Comparison of ENCODE assay signal across 14 cellular contexts in the genomic region with DNA sequence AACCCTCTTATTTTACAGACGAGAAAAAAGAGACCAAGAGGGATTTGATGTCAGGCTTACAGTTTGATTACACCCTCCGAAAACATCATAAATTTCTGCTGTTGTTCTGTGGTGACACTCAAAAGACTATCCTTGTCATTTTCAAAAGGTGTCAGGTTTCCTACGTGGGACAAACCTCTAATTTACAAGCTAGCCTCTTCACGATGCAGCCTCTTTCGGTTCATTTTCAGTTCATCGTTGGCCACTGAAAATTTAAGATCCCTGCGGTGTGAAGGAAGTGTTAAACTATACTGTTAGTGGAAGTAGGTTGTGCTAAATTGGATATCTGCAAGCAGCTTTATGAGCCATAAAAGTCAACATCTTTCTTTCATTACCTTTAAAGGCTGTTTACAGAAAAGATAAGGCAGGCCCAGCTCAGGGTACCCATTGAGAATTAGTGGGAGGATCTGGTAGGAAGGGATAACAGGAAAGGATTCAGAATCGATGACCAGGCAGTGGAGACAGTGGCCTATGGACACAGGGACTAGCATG.
DNase-seq lines count a peak whose midpoint lies in the region; ATAC-seq lines count a peak whose summit lies in the region.
"Had no signal": no experiment of that assay in that cellular context is flagged by ENCODE, and none has a peak within 500 bp of the region (broad histone marks: within the 10 kb centered on the region; RNA-seq: fewer than 3 reads in every experiment).

No MANE protein-coding gene starts in this region.

- peak overlapping the region; percentile 7 for H3K27ac ChIP-seq in angular gyrus (ENCODE audit: low read depth, low read length)
- H3K27ac ChIP-seq: gastrocnemius medialis, KMS-11, thoracic aorta had no signal

- peak; percentile 53 for ATAC-seq in GM21723 (IDR thresholded peaks at IDR 0.05; ENCODE audit: unreplicated experiment)
- ATAC-seq: gastrocnemius medialis had no signal

- DNase-seq in DMS153 (lab: John Stamatoyannopoulos, UW) (peak; percentile 87), NCI-H187 treated with DMSO at 0.1 percent for 48 hours (lab: John Stamatoyannopoulos, UW) (peak; percentile 84), DMS 273 treated with DMSO at 0.1 percent for 48 hours (lab: John Stamatoyannopoulos, UW) (no peak), middle frontal gyrus (ENCODE audit: extremely low spot score, low spot score) (no peak), UCSD-AML1 (lab: John Stamatoyannopoulos, UW; ENCODE audit: unreplicated experiment) (no peak)
- no peak for DNase-seq in stimulated activated CD4-positive, alpha-beta T cell treated with anti-CD3 and anti-CD28 coated beads, Interleukin-15, amount 100 ng/mL, for 24 hours
- DNase-seq: CD4-positive, CD25-positive, alpha-beta regulatory T cell; cerebellar nuclear complex; gastrocnemius medialis; midbrain had no signal

Comparison
In these comparisons a context has a peak if more than half of its experiments do, and no peak if none do; other contexts are left out.
1. DNase-seq: peak in DMS153 (single experiment) and NCI-H187 treated with DMSO at 0.1 percent for 48 hours (single experiment); none in DMS 273 treated with DMSO at 0.1 percent for 48 hours (single experiment), middle frontal gyrus (single experiment), UCSD-AML1 (single experiment) and stimulated activated CD4-positive, alpha-beta T cell treated with anti-CD3 and anti-CD28 coated beads, Interleukin-15, amount 100 ng/mL, for 24 hours (single experiment).